10 cellular contexts compared by ENCODE assay signal in genomic region chr2:9310390-9310789, GRCh38.
DNase-seq lines count a peak whose midpoint lies in the region; ATAC-seq and TF ChIP-seq lines count a peak whose summit lies in the region.
"Had no signal": no experiment of that assay in that cellular context is flagged by ENCODE, and none has a peak within 500 bp of the region (broad histone marks: within the 10 kb centered on the region; RNA-seq: fewer than 3 reads in every experiment).

No MANE protein-coding gene starts in this region.

- H4K91ac ChIP-seq in H9 (ENCODE audit: insufficient read length, low read depth, low read length): no peak overlapping the region

- H2BK5ac ChIP-seq in H9 (ENCODE audit: insufficient read length, low read length): no peak overlapping the region

- DNase-seq in AG20443 (ENCODE audit: low spot score): peak; percentile 89
- DNase-seq in RWPE2 (ENCODE audit: low spot score): no peak
- DNase-seq in fibroblast of gingiva (ENCODE audit: low read depth): peak; percentile 70
- no peak for DNase-seq in H9

- H2BK120ac ChIP-seq in H9 (ENCODE audit: low read depth, low read length, poor library complexity, severe bottlenecking): no peak overlapping the region

- H3K79me2 ChIP-seq in parathyroid adenoma (no peaks in the 10 kb centered on the region), H9 (ENCODE audit: insufficient read depth, low read length) (no peaks in the 10 kb centered on the region)

- peaks cover 6% of the 10 kb centered on the region for H3K36me3 ChIP-seq in RWPE2 (ENCODE audit: low read depth)
- H3K36me3 ChIP-seq in parathyroid adenoma (ENCODE audit: control insufficient read depth, insufficient read depth, low read length): no peaks in the 10 kb centered on the region
- H3K36me3 ChIP-seq: cardiac muscle cell had no signal

- no peaks in the 10 kb centered on the region for H3K27me3 ChIP-seq in RWPE2 (ENCODE audit: insufficient read depth, poor library complexity, severe bottlenecking)
- H3K27me3 ChIP-seq in parathyroid adenoma (ENCODE audit: control insufficient read depth, insufficient read depth, low read length): no peaks in the 10 kb centered on the region
- no peaks in the 10 kb centered on the region for H3K27me3 ChIP-seq in H9 (ENCODE audit: insufficient read depth, low read length)
- H3K27me3 ChIP-seq: cardiac muscle cell had no signal

- no peak overlapping the region for H3K56ac ChIP-seq in H9 (ENCODE audit: insufficient read length, low read depth, low read length)

- TF ChIP-seq CTCF in RWPE2 (IDR thresholded peaks at IDR 0.05; ENCODE audit: poor library complexity, severe bottlenecking): no peak
- no peak for TF ChIP-seq CTCF in parathyroid adenoma (IDR thresholded peaks at IDR 0.05)
- TF ChIP-seq CTCF in H9 (conservative IDR thresholded peaks at IDR 0.05): no peak

- H3T11ph ChIP-seq in H9 (ENCODE audit: low read length): no peak overlapping the region

- no peak overlapping the region for H2BK12ac ChIP-seq in H9 (ENCODE audit: insufficient read length, low read depth, low read length)

- H3K9ac ChIP-seq in parathyroid adenoma (no peak overlapping the region), H9 (ENCODE audit: extremely low read depth, insufficient read length, low read length) (no peak overlapping the region)

- H4K8ac ChIP-seq in H9 (replicated peaks; ENCODE audit: insufficient read length, low read depth, low read length): no peak overlapping the region

- no peaks in the 10 kb centered on the region for H3K9me3 Mint-ChIP-seq in H9

- no peak overlapping the region for H2BK15ac ChIP-seq in H9 (ENCODE audit: low read depth, low read length)

- H3K9me3 ChIP-seq in RWPE2 (ENCODE audit: severe bottlenecking) (no peaks in the 10 kb centered on the region), parathyroid adenoma (ENCODE audit: control insufficient read depth, low read length) (no peaks in the 10 kb centered on the region), H9 (ENCODE audit: control insufficient read depth, low read depth, low read length) (no peaks in the 10 kb centered on the region)

- no peak overlapping the region for H2BK20ac ChIP-seq in H9 (ENCODE audit: low read depth, low read length, poor library complexity, severe bottlenecking)

- H4K20me1 ChIP-seq in H9 (ENCODE audit: control insufficient read depth, insufficient read depth, insufficient read length): no peaks in the 10 kb centered on the region

- no peak overlapping the region for H2AK5ac ChIP-seq in H9 (ENCODE audit: insufficient read length, low read length)

- peak overlapping the region; percentile 99 for H3K27ac ChIP-seq in RWPE2 (ENCODE audit: poor library complexity, severe bottlenecking)
- peak overlapping the region; percentile 42 for H3K27ac ChIP-seq in parathyroid adenoma
- no peak overlapping the region for H3K27ac ChIP-seq in H9 (ENCODE audit: insufficient read length, low read depth, low read length)
- H3K27ac ChIP-seq: cardiac muscle cell, SK-N-MC had no signal

- no peaks in the 10 kb centered on the region for H3K79me1 ChIP-seq in H9 (ENCODE audit: insufficient read depth, low read depth, low read length, poor library complexity, severe bottlenecking)

- H3K18ac ChIP-seq in H9 (ENCODE audit: insufficient read length, low read depth, low read length): no peak overlapping the region

- H3K36me3 Mint-ChIP-seq in H9 (ENCODE audit: insufficient read depth in 1 of 3, low read depth in 3 of 3): no peaks in the 10 kb centered on the region

- H3K4me3 Mint-ChIP-seq in H9: no peak overlapping the region

- no peaks in the 10 kb centered on the region for H3K23me2 ChIP-seq in H9 (ENCODE audit: insufficient read length, low read depth, low read length, poor library complexity, severe bottlenecking)

- H3K4me1 ChIP-seq in RWPE2 (ENCODE audit: insufficient read depth, poor library complexity, severe bottlenecking) (peaks cover 80% of the 10 kb centered on the region), parathyroid adenoma (no peaks in the 10 kb centered on the region), H9 (ENCODE audit: insufficient read depth, low read length) (no peaks in the 10 kb centered on the region)

- H4K5ac ChIP-seq in H9 (ENCODE audit: insufficient read length, low read depth, low read length): no peak overlapping the region

- H3K4me1 Mint-ChIP-seq in H9: peaks cover 17 to 21% of the 10 kb centered on the region in 2 experiments

- H3K4me2 ChIP-seq in parathyroid adenoma (ENCODE audit: low read length) (no peak overlapping the region), H9 (ENCODE audit: insufficient read depth, insufficient read length, low read length) (no peak overlapping the region)

- no peak overlapping the region for H3K23ac ChIP-seq in H9 (ENCODE audit: insufficient read length, low read depth, low read length)

- no peak overlapping the region for H2AFZ ChIP-seq in parathyroid adenoma
- no peak overlapping the region for H2AFZ ChIP-seq in H9 (ENCODE audit: low read length)

- H3K4me3 ChIP-seq in RWPE2 (ENCODE audit: severe bottlenecking): no peak overlapping the region
- no peak overlapping the region for H3K4me3 ChIP-seq in parathyroid adenoma (ENCODE audit: low read depth, low read length)
- H3K4me3 ChIP-seq: cardiac muscle cell, SK-N-MC had no signal

- no peak overlapping the region for H3K4ac ChIP-seq in H9 (ENCODE audit: low read depth, low read length)

- H3K27ac Mint-ChIP-seq in H9: no peak overlapping the region; a peak in 1 of 7 replicates

- no peaks in the 10 kb centered on the region for H3K27me3 Mint-ChIP-seq in H9 (ENCODE audit: low read depth)

- no peak overlapping the region for H3K14ac ChIP-seq in H9 (ENCODE audit: insufficient read depth, low read length)

- ATAC-seq in RWPE2 (ENCODE audit: low read depth) (peak; percentile 80), HG03159 (IDR thresholded peaks at IDR 0.05; ENCODE audit: unreplicated experiment) (no peak), GM19351 (IDR thresholded peaks at IDR 0.05; ENCODE audit: unreplicated experiment) (no peak), GM21528 (IDR thresholded peaks at IDR 0.05; ENCODE audit: low FRiP score, unreplicated experiment) (no peak)

Comparison
In these comparisons a context has a peak if more than half of its experiments do, and no peak if none do; other contexts are left out.
1. DNase-seq: peak in AG20443 (single experiment) and fibroblast of gingiva (single experiment); none in RWPE2 (single experiment) and H9 (single experiment).